Comparison of ENCODE assay signal across 12 cellular contexts in genomic region chr7:73770860-73771665, GRCh38. TPM values are rescaled to one million over a fixed set of nuclear protein-coding genes. Genes with fewer than 3 reads are reported as not detected.
A peak's percentile ranks its signal among the peaks of the same experiment; 100 is the strongest.
DNase-seq lines count a peak whose midpoint lies in the region; ATAC-seq and TF ChIP-seq lines count a peak whose summit lies in the region.
"Had no signal": no experiment of that assay in that cellular context is flagged by ENCODE, and none has a peak within 500 bp of the region (broad histone marks: within the 10 kb centered on the region; RNA-seq: fewer than 3 reads in every experiment).

No MANE protein-coding gene starts in this region.

- no peaks in the 10 kb centered on the region for H3K36me3 Mint-ChIP-seq in activated naive CD4-positive, alpha-beta T cell treated with anti-CD3 and anti-CD28 coated beads, Interleukin-2, amount 50 U/mL, for 24 hours
- no peaks in the 10 kb centered on the region for H3K36me3 Mint-ChIP-seq in activated naive CD4-positive, alpha-beta T cell treated with anti-CD3 and anti-CD28 coated beads, Interleukin-2, amount 50 U/mL, for 72 hours
- H3K36me3 Mint-ChIP-seq in central memory CD8-positive, alpha-beta T cell (ENCODE audit: insufficient read depth) = no peaks in the 10 kb centered on the region
- no peaks in the 10 kb centered on the region for H3K36me3 Mint-ChIP-seq in type B pancreatic cell

- peak overlapping the region; percentile 36 for H3K4me3 Mint-ChIP-seq in activated naive CD4-positive, alpha-beta T cell treated with anti-CD3 and anti-CD28 coated beads, Interleukin-2, amount 50 U/mL, for 24 hours
- H3K4me3 Mint-ChIP-seq in central memory CD8-positive, alpha-beta T cell = peak overlapping the region; percentile 13
- H3K4me3 Mint-ChIP-seq in type B pancreatic cell = peak overlapping the region; percentile 85

- peaks cover 5 to 13% of the 10 kb centered on the region in 2 donors for H3K36me3 ChIP-seq in mucosa of rectum (ENCODE audit: control insufficient read depth in 2 of 2, insufficient read depth in 2 of 2, low read length in 2 of 2)
- H3K36me3 ChIP-seq: uterus had no signal

- peak overlapping the region; percentile 68 to 77 for H3K4me3 ChIP-seq in mucosa of rectum (ENCODE audit: low read length in 2 of 2)
- H3K4me3 ChIP-seq: uterus had no signal

- H3K9me3 Mint-ChIP-seq in activated naive CD4-positive, alpha-beta T cell treated with anti-CD3 and anti-CD28 coated beads, Interleukin-2, amount 50 U/mL, for 24 hours = no peaks in the 10 kb centered on the region
- peaks cover 0 to 4% of the 10 kb centered on the region in 2 donors for H3K9me3 Mint-ChIP-seq in activated naive CD4-positive, alpha-beta T cell treated with anti-CD3 and anti-CD28 coated beads, Interleukin-2, amount 50 U/mL, for 72 hours
- no peaks in the 10 kb centered on the region for H3K9me3 Mint-ChIP-seq in central memory CD8-positive, alpha-beta T cell
- no peaks in the 10 kb centered on the region for H3K9me3 Mint-ChIP-seq in type B pancreatic cell

- no peak for DNase-seq in activated naive CD4-positive, alpha-beta T cell treated with anti-CD3 and anti-CD28 coated beads, Interleukin-2, amount 50 U/mL, for 72 hours (ENCODE audit: low spot score in 2 of 2)
- no peak for DNase-seq in central memory CD8-positive, alpha-beta T cell (ENCODE audit: low spot score in 2 of 2)
- no peak for DNase-seq in type B pancreatic cell (ENCODE audit: extremely low spot score, unreplicated experiment)
- no peak for DNase-seq in GM03348 (ENCODE audit: low spot score)
- DNase-seq in pons (ENCODE audit: low spot score) = no peak
- DNase-seq: stimulated activated CD4-positive, alpha-beta T cell treated with anti-CD3 and anti-CD28 coated beads, Interleukin-4, amount 100 ng/mL, for 4 hours; uterus had no signal

- H3K27me3 Mint-ChIP-seq in activated naive CD4-positive, alpha-beta T cell treated with anti-CD3 and anti-CD28 coated beads, Interleukin-2, amount 50 U/mL, for 24 hours = peaks cover 22% of the 10 kb centered on the region
- H3K27me3 Mint-ChIP-seq in central memory CD8-positive, alpha-beta T cell = peaks cover 67% of the 10 kb centered on the region
- peaks cover 27% of the 10 kb centered on the region for H3K27me3 Mint-ChIP-seq in type B pancreatic cell

- peak overlapping the region; percentile 87 to 98 for H3K9ac ChIP-seq in mucosa of rectum (ENCODE audit: low read depth in 1 of 2, low read length in 2 of 2)

- no peaks in the 10 kb centered on the region for H3K9me3 ChIP-seq in mucosa of rectum (ENCODE audit: control insufficient read depth in 2 of 2, low read length in 2 of 2)
- H3K9me3 ChIP-seq: uterus had no signal

- no peak for TF ChIP-seq CTCF in type B pancreatic cell (conservative IDR thresholded peaks at IDR 0.05)

- ATAC-seq in activated naive CD4-positive, alpha-beta T cell treated with anti-CD3 and anti-CD28 coated beads, Interleukin-2, amount 50 U/mL, for 72 hours = no peak
- no peak for ATAC-seq in central memory CD8-positive, alpha-beta T cell (replicated peaks; ENCODE audit: extremely low read depth, poor library complexity, severe bottlenecking)
- ATAC-seq in GM18861 (IDR thresholded peaks at IDR 0.05; ENCODE audit: unreplicated experiment) = no peak

- peaks cover 18 to 27% of the 10 kb centered on the region in 2 donors for H3K4me1 ChIP-seq in mucosa of rectum (ENCODE audit: control insufficient read depth in 2 of 2, insufficient read depth in 2 of 2, low read length in 2 of 2)

- peaks cover 6 to 8% of the 10 kb centered on the region in 2 donors for H3K27me3 ChIP-seq in mucosa of rectum (ENCODE audit: control insufficient read depth in 2 of 2, insufficient read depth in 2 of 2, low read length in 2 of 2)

- H3K27ac Mint-ChIP-seq in activated naive CD4-positive, alpha-beta T cell treated with anti-CD3 and anti-CD28 coated beads, Interleukin-2, amount 50 U/mL, for 24 hours = no peak overlapping the region
- no peak overlapping the region for H3K27ac Mint-ChIP-seq in activated naive CD4-positive, alpha-beta T cell treated with anti-CD3 and anti-CD28 coated beads, Interleukin-2, amount 50 U/mL, for 72 hours
- H3K27ac Mint-ChIP-seq in central memory CD8-positive, alpha-beta T cell (ENCODE audit: low read depth) = no peak overlapping the region
- H3K27ac Mint-ChIP-seq in type B pancreatic cell = peak overlapping the region; percentile 81

- no peaks in the 10 kb centered on the region for H3K4me1 Mint-ChIP-seq in activated naive CD4-positive, alpha-beta T cell treated with anti-CD3 and anti-CD28 coated beads, Interleukin-2, amount 50 U/mL, for 24 hours
- peaks cover 7% of the 10 kb centered on the region for H3K4me1 Mint-ChIP-seq in central memory CD8-positive, alpha-beta T cell
- H3K4me1 Mint-ChIP-seq in type B pancreatic cell (ENCODE audit: unreplicated experiment) = peaks cover 4% of the 10 kb centered on the region

- H3K27ac ChIP-seq in mucosa of rectum (ENCODE audit: low read depth in 2 of 2, low read length in 2 of 2) = peak overlapping the region; percentile 99 to 100
- H3K27ac ChIP-seq: uterus had no signal

RNA-seq across cellular contexts. Expression of gene CLDN3, which starts 1.0 kb away (rescaled TPM):
- total RNA-seq in activated naive CD4-positive, alpha-beta T cell treated with anti-CD3 and anti-CD28 coated beads, Interleukin-2, amount 50 U/mL, for 72 hours = not detected
- 13.6 and 41.7 TPM in 2 replicates for total RNA-seq in type B pancreatic cell (ENCODE audit: low replicate concordance)
- total RNA-seq: HT1080, SK-MEL-5 had no signal

RNA-seq across cellular contexts. Expression of gene ABHD11, which starts 32.5 kb away (rescaled TPM):
- total RNA-seq in activated naive CD4-positive, alpha-beta T cell treated with anti-CD3 and anti-CD28 coated beads, Interleukin-2, amount 50 U/mL, for 72 hours = 10 to 100 TPM; 17.3 to 18.1 TPM
- 43.9 and 104 TPM in 2 replicates for total RNA-seq in type B pancreatic cell (ENCODE audit: low replicate concordance)

RNA-seq across cellular contexts. Expression of gene STX1A, which starts 51.6 kb away (rescaled TPM):
- total RNA-seq in activated naive CD4-positive, alpha-beta T cell treated with anti-CD3 and anti-CD28 coated beads, Interleukin-2, amount 50 U/mL, for 72 hours = 10 to 100 TPM in 1 of 2 donors, 1 to 10 TPM in 1; 8.8 to 14.0 TPM
- total RNA-seq in type B pancreatic cell (ENCODE audit: low replicate concordance) = 27.3 and 35.1 TPM in 2 replicates

RNA-seq across cellular contexts. Expression of gene CLDN4, which starts 59.7 kb away (rescaled TPM):
- under 1 TPM; 0.10 to 0.57 TPM for total RNA-seq in activated naive CD4-positive, alpha-beta T cell treated with anti-CD3 and anti-CD28 coated beads, Interleukin-2, amount 50 U/mL, for 72 hours
- 223 and 787 TPM in 2 replicates for total RNA-seq in type B pancreatic cell (ENCODE audit: low replicate concordance)
- total RNA-seq: SK-MEL-5 had no signal

Comparison
In these comparisons a context has a peak if more than half of its experiments do, and no peak if none do; other contexts are left out.
1. H3K4me3 Mint-ChIP-seq: peak in every context shown above with its lines; median percentile 85 in type B pancreatic cell; 36 in activated naive CD4-positive, alpha-beta T cell treated with anti-CD3 and anti-CD28 coated beads, Interleukin-2, amount 50 U/mL, for 24 hours; 13 in central memory CD8-positive, alpha-beta T cell.
2. RNA of gene CLDN3, which starts 1.0 kb away (total RNA-seq): 13.6 to 41.7 TPM in type B pancreatic cell; not detected in activated naive CD4-positive, alpha-beta T cell treated with anti-CD3 and anti-CD28 coated beads, Interleukin-2, amount 50 U/mL, for 72 hours; every median in the first group is over 10 times any median in the second.